Comparison of ENCODE assay signal across 14 cellular contexts in genomic region chr18:76721207-76721996, GRCh38.
DNase-seq lines count a peak whose midpoint lies in the region; ATAC-seq and TF ChIP-seq lines count a peak whose summit lies in the region.
"Had no signal": no experiment of that assay in that cellular context is flagged by ENCODE, and none has a peak within 500 bp of the region (broad histone marks: within the 10 kb centered on the region; RNA-seq: fewer than 3 reads in every experiment).

No MANE protein-coding gene starts in this region.

- H3K36me3 ChIP-seq in endodermal cell (ENCODE audit: control insufficient read depth, insufficient read depth, low read length): no peaks in the 10 kb centered on the region
- H3K36me3 ChIP-seq: heart right ventricle, right lobe of liver, upper lobe of left lung had no signal

- H3K9ac ChIP-seq in endodermal cell (ENCODE audit: extremely low read depth, low read length, poor library complexity, severe bottlenecking): no peak overlapping the region

- H3K4me1 ChIP-seq in endodermal cell (ENCODE audit: control insufficient read depth, insufficient read depth, low read length): no peaks in the 10 kb centered on the region
- H3K4me1 ChIP-seq: heart right ventricle, right lobe of liver, upper lobe of left lung had no signal

- 92 to 98% methylated on average over 4 to 9 of the region's 9 CpGs for WGBS in endodermal cell (ENCODE audit: insufficient coverage in 1 of 2, insufficient read length in 1 of 2), 2 experiments

- peaks cover 4% of the 10 kb centered on the region for H3K9me3 Mint-ChIP-seq in activated CD4-positive, alpha-beta T cell treated with anti-CD3 and anti-CD28 coated beads, Interleukin-2, amount 10 ng/mL, durations not matched to agents 24 days and 14 days
- H3K9me3 Mint-ChIP-seq in activated naive CD4-positive, alpha-beta T cell treated with anti-CD3 and anti-CD28 coated beads for 36 hours: no peaks in the 10 kb centered on the region
- H3K9me3 Mint-ChIP-seq in endodermal cell: peaks cover 14% of the 10 kb centered on the region

- no peaks in the 10 kb centered on the region for H3K9me3 ChIP-seq in endodermal cell (ENCODE audit: control insufficient read depth, low read length)
- H3K9me3 ChIP-seq: heart right ventricle, right lobe of liver, upper lobe of left lung had no signal

- ATAC-seq in GM19395 (IDR thresholded peaks at IDR 0.05; ENCODE audit: unreplicated experiment) (peak; percentile 52), HG03469 (IDR thresholded peaks at IDR 0.05; ENCODE audit: unreplicated experiment) (no peak)

- CTCF ChIA-PET in activated naive CD4-positive, alpha-beta T cell treated with anti-CD3 and anti-CD28 coated beads for 36 hours (lab: Charles Lee): interaction anchor here (0.9 to 2.9 kb wide), 4 partner anchors 12 to 323 kb away, joined by 3 to 18 read pairs (median 4); no protein-coding TSS in a partner anchor

- no peaks in the 10 kb centered on the region for H3K27me3 ChIP-seq in endodermal cell (ENCODE audit: control insufficient read depth, insufficient read depth, low read length, poor library complexity, severe bottlenecking)
- H3K27me3 ChIP-seq: right lobe of liver, upper lobe of left lung had no signal

- H3K4me3 ChIP-seq in endodermal cell (ENCODE audit: low read length): no peak overlapping the region
- H3K4me3 ChIP-seq: heart right ventricle, right lobe of liver, upper lobe of left lung had no signal

- no peak overlapping the region for H3K27ac ChIP-seq in endodermal cell (ENCODE audit: low read depth, low read length)
- H3K27ac ChIP-seq: heart right ventricle, right lobe of liver, upper lobe of left lung had no signal

- H3K36me3 Mint-ChIP-seq in activated CD4-positive, alpha-beta T cell treated with anti-CD3 and anti-CD28 coated beads, Interleukin-2, amount 10 ng/mL, durations not matched to agents 24 days and 14 days (ENCODE audit: low read depth): peaks cover 3% of the 10 kb centered on the region
- H3K36me3 Mint-ChIP-seq in activated naive CD4-positive, alpha-beta T cell treated with anti-CD3 and anti-CD28 coated beads for 36 hours (ENCODE audit: low read depth): no peaks in the 10 kb centered on the region
- H3K36me3 Mint-ChIP-seq in endodermal cell (ENCODE audit: low read depth): no peaks in the 10 kb centered on the region
- H3K36me3 Mint-ChIP-seq: CD14-positive monocyte had no signal

- TF ChIP-seq CTCF in endodermal cell (conservative IDR thresholded peaks at IDR 0.05): no peak

- H3K4me3 Mint-ChIP-seq in activated CD4-positive, alpha-beta T cell treated with anti-CD3 and anti-CD28 coated beads, Interleukin-2, amount 10 ng/mL, durations not matched to agents 24 days and 14 days: peak overlapping the region; percentile 65
- peak overlapping the region; percentile 23 for H3K4me3 Mint-ChIP-seq in activated naive CD4-positive, alpha-beta T cell treated with anti-CD3 and anti-CD28 coated beads for 36 hours
- H3K4me3 Mint-ChIP-seq in endodermal cell: no peak overlapping the region
- H3K4me3 Mint-ChIP-seq: CD14-positive monocyte had no signal

- intact Hi-C loops in activated CD4-positive, alpha-beta T cell treated with anti-CD3 and anti-CD28 coated beads, Interleukin-2, amount 10 ng/mL, durations not matched to agents 24 days and 14 days (cut with micrococcal nuclease): loop anchor here (5.0 kb wide), 1 partner anchor 36 kb away; no protein-coding TSS in a partner anchor
- intact Hi-C loops in activated naive CD4-positive, alpha-beta T cell treated with anti-CD3 and anti-CD28 coated beads for 36 hours (cut with micrococcal nuclease): no loop called here
- intact Hi-C loops in head of caudate nucleus (cut with DNase I): no loop called here

- H3K27ac Mint-ChIP-seq in activated CD4-positive, alpha-beta T cell treated with anti-CD3 and anti-CD28 coated beads, Interleukin-2, amount 10 ng/mL, durations not matched to agents 24 days and 14 days: peak overlapping the region; percentile 65
- peak overlapping the region; percentile 21 for H3K27ac Mint-ChIP-seq in activated naive CD4-positive, alpha-beta T cell treated with anti-CD3 and anti-CD28 coated beads for 36 hours
- no peak overlapping the region for H3K27ac Mint-ChIP-seq in endodermal cell

- DNase-seq in activated CD4-positive, alpha-beta T cell treated with anti-CD3 and anti-CD28 coated beads, Interleukin-2, amount 10 ng/mL, durations not matched to agents 24 days and 14 days: peak; percentile 96
- DNase-seq in activated naive CD4-positive, alpha-beta T cell treated with anti-CD3 and anti-CD28 coated beads for 36 hours: peak; percentile 77
- peak; percentile 12 for DNase-seq in stimulated activated CD4-positive, alpha-beta T cell treated with anti-CD3 and anti-CD28 coated beads, Interleukin-4, amount 100 ng/mL, for 1 hour
- DNase-seq in endodermal cell (no peak), amygdala (lab: John Stamatoyannopoulos, UW) (no peak), head of caudate nucleus (no peak)
- DNase-seq: dermis blood vessel endothelial cell, heart right ventricle, MM.1S, right lobe of liver had no signal

- H3K27me3 Mint-ChIP-seq in activated CD4-positive, alpha-beta T cell treated with anti-CD3 and anti-CD28 coated beads, Interleukin-2, amount 10 ng/mL, durations not matched to agents 24 days and 14 days: peaks cover 14% of the 10 kb centered on the region
- no peaks in the 10 kb centered on the region for H3K27me3 Mint-ChIP-seq in activated naive CD4-positive, alpha-beta T cell treated with anti-CD3 and anti-CD28 coated beads for 36 hours (ENCODE audit: low read depth)
- no peaks in the 10 kb centered on the region for H3K27me3 Mint-ChIP-seq in endodermal cell (ENCODE audit: insufficient read depth)

- H3K4me1 Mint-ChIP-seq in activated CD4-positive, alpha-beta T cell treated with anti-CD3 and anti-CD28 coated beads, Interleukin-2, amount 10 ng/mL, durations not matched to agents 24 days and 14 days: peaks cover 56% of the 10 kb centered on the region
- peaks cover 40% of the 10 kb centered on the region for H3K4me1 Mint-ChIP-seq in activated naive CD4-positive, alpha-beta T cell treated with anti-CD3 and anti-CD28 coated beads for 36 hours (ENCODE audit: low read depth)
- H3K4me1 Mint-ChIP-seq in endodermal cell: no peaks in the 10 kb centered on the region

Comparison
In these comparisons a context has a peak if more than half of its experiments do, and no peak if none do; other contexts are left out.
1. DNase-seq: peak in activated CD4-positive, alpha-beta T cell treated with anti-CD3 and anti-CD28 coated beads, Interleukin-2, amount 10 ng/mL, durations not matched to agents 24 days and 14 days (single experiment), activated naive CD4-positive, alpha-beta T cell treated with anti-CD3 and anti-CD28 coated beads for 36 hours (single experiment) and stimulated activated CD4-positive, alpha-beta T cell treated with anti-CD3 and anti-CD28 coated beads, Interleukin-4, amount 100 ng/mL, for 1 hour (single experiment); none in endodermal cell (single experiment), amygdala (0 of 56) and head of caudate nucleus (0 of 42).